ENCODE assay signal across 1 cellular context in genomic region chr18:3150274-3150673, GRCh38.
TF ChIP-seq lines count a peak whose summit lies in the region.

No MANE protein-coding gene starts in this region.

TF ChIP-seq in GM12878, 131 proteins besides CTCF, POLR2A, EP300 and RAD21:
- no peak for TF ChIP-seq PAX5 (IDR thresholded peaks at IDR 0.05; ENCODE audit: borderline replicate concordance, low read depth, low read length)
- TF ChIP-seq RBBP5 (conservative IDR thresholded peaks at IDR 0.05), result no peak
- TF ChIP-seq ZBTB40 (IDR thresholded peaks at IDR 0.05; ENCODE audit: borderline replicate concordance), result no peak
- TF ChIP-seq TCF7 (IDR thresholded peaks at IDR 0.05; ENCODE audit: borderline replicate concordance), result no peak
- TF ChIP-seq BCL11A (IDR thresholded peaks at IDR 0.05; ENCODE audit: low read depth, low read length), result no peak
- TF ChIP-seq EED (IDR thresholded peaks at IDR 0.05; ENCODE audit: low read depth), result no peak
- no peak for TF ChIP-seq CHD4 (IDR thresholded peaks at IDR 0.05)
- TF ChIP-seq, protein P1, sequence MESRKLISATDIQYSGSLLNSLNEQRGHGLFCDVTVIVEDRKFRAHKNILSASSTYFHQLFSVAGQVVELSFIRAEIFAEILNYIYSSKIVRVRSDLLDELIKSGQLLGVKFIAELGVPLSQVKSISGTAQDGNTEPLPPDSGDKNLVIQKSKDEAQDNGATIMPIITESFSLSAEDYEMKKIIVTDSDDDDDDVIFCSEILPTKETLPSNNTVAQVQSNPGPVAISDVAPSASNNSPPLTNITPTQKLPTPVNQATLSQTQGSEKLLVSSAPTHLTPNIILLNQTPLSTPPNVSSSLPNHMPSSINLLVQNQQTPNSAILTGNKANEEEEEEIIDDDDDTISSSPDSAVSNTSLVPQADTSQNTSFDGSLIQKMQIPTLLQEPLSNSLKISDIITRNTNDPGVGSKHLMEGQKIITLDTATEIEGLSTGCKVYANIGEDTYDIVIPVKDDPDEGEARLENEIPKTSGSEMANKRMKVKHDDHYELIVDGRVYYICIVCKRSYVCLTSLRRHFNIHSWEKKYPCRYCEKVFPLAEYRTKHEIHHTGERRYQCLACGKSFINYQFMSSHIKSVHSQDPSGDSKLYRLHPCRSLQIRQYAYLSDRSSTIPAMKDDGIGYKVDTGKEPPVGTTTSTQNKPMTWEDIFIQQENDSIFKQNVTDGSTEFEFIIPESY (IDR thresholded peaks at IDR 0.05), result no peak
- TF ChIP-seq NR2F1 (conservative IDR thresholded peaks at IDR 0.05), result no peak
